ENCODE assay signal across 14 cellular contexts in the genomic region with DNA sequence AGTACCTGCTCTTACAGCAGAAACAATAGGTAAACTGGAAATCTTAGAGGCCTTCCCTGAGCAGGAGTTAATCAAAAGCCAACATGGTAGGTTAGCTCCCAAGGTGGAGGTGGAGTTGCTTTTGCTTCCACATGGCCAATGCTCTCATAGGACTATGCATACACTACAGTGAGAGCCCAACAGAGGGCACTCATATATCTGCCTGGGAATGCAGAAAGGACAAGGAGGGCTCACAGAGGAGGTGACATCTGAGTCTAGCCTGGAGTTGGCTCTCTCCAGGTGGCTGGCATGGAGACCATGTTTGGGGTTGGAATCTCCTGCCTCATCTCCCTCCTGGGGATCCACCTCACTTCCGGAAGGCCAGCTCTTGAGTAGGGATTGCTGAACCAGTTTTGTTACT. TPM values are rescaled to one million over a fixed set of nuclear protein-coding genes. Genes with fewer than 3 reads are reported as not detected.
DNase-seq lines count a peak whose midpoint lies in the region; ATAC-seq and TF ChIP-seq lines count a peak whose summit lies in the region.
"Had no signal": no experiment of that assay in that cellular context is flagged by ENCODE, and none has a peak within 500 bp of the region (broad histone marks: within the 10 kb centered on the region; RNA-seq: fewer than 3 reads in every experiment).

No MANE protein-coding gene starts in this region.

- DNase-seq in DND-41 (no peak), HCT116 (ENCODE audit: low read depth, low spot score) (peak; percentile 8), PC-3 (peak; percentile 4), kidney tubule cell (ENCODE audit: low spot score) (peak; percentile 13), coronary artery (ENCODE audit: low spot score) (no peak), NCI-H1105 (lab: John Stamatoyannopoulos, UW) (no peak)
- DNase-seq: cerebellar nuclear complex, left ventricle myocardium superior, NCI-H146, pancreas, testis had no signal

- no peak for ATAC-seq in DND-41 (ENCODE audit: insufficient read depth, low read depth)
- peak; percentile 91 for ATAC-seq in HCT116
- no peak; the same call in 1 of the 2 replicates for ATAC-seq in PC-3
- no peak for ATAC-seq in HG03095 (IDR thresholded peaks at IDR 0.05; ENCODE audit: unreplicated experiment)
- ATAC-seq: left ventricle myocardium superior, pancreas had no signal

- RAD21 ChIA-PET in HCT116 (lab: Charles Lee; ENCODE audit: low non-redundant PET in 1 of 2, low total read pairs in 2 of 2, uncharacterized antibody in 2 of 2, unreplicated experiment in 2 of 2), result no interaction called here

- CTCF ChIA-PET in HCT116 (lab: Charles Lee), result no interaction called here
- CTCF ChIA-PET in PC-3 (lab: Charles Lee), result no interaction called here

- no peaks in the 10 kb centered on the region for H3K79me2 ChIP-seq in DND-41 (ENCODE audit: insufficient read depth, low read length)
- H3K79me2 ChIP-seq in HCT116 (ENCODE audit: insufficient read depth, low read length), result no peaks in the 10 kb centered on the region
- H3K79me2 ChIP-seq in PC-3 (ENCODE audit: low read length), result no peaks in the 10 kb centered on the region

- H3K9me2 ChIP-seq in HCT116 (ENCODE audit: insufficient read depth) (no peaks in the 10 kb centered on the region), PC-3 (replicated peaks; ENCODE audit: low read length) (no peaks in the 10 kb centered on the region)

- H3K4me3 ChIP-seq in DND-41 (ENCODE audit: low read depth in 1 of 2, low read length in 2 of 2) (no peak overlapping the region), HCT116 (replicated peaks in 1 of 2; ENCODE audit: low read depth in 1 of 2, low read length in 2 of 2) (no peak overlapping the region), PC-3 (ENCODE audit: low read length) (no peak overlapping the region), coronary artery (no peak overlapping the region)
- H3K4me3 ChIP-seq: HAP-1, pancreas, testis had no signal

- POLR2A ChIA-PET in HCT116 (lab: Charles Lee), result no interaction called here
- POLR2A ChIA-PET in PC-3 (lab: Charles Lee; ENCODE audit: unreplicated experiment), result interaction anchor here (0.6 kb wide), 2 partner anchors 315 to 1051 kb away, joined by 3 to 7 read pairs; no protein-coding TSS in a partner anchor

- H3K9me3 ChIP-seq in DND-41 (ENCODE audit: insufficient read depth, low read length, severe bottlenecking) (no peaks in the 10 kb centered on the region), HCT116 (ENCODE audit: control insufficient read depth in 1 of 2, insufficient read depth in 1 of 2, low read depth in 1 of 2, low read length in 2 of 2) (peaks cover 0 to 7% of the 10 kb centered on the region in 2 experiments; a peak in 1 of 4 replicates), PC-3 (ENCODE audit: low read length) (no peaks in the 10 kb centered on the region)
- H3K9me3 ChIP-seq: pancreas, testis had no signal

- no peak overlapping the region for H2AFZ ChIP-seq in DND-41 (ENCODE audit: low read depth, low read length)
- H2AFZ ChIP-seq in HCT116 (ENCODE audit: low read depth, low read length, poor library complexity, severe bottlenecking), result no peak overlapping the region
- H2AFZ ChIP-seq in PC-3 (ENCODE audit: low read length), result no peak overlapping the region

- H3K9ac ChIP-seq in DND-41 (ENCODE audit: low read depth, low read length) (no peak overlapping the region), HCT116 (ENCODE audit: low read length) (no peak overlapping the region), PC-3 (ENCODE audit: low read length) (no peak overlapping the region)

- H3F3A ChIP-seq in PC-3 (ENCODE audit: low read length, unreplicated experiment), result no peaks in the 10 kb centered on the region

- H3K4me1 ChIP-seq in DND-41 (ENCODE audit: insufficient read depth, low read length), result no peaks in the 10 kb centered on the region
- H3K4me1 ChIP-seq in HCT116 (ENCODE audit: control insufficient read depth in 1 of 2, insufficient read depth in 2 of 2, low read length in 2 of 2), result no peaks in the 10 kb centered on the region
- no peaks in the 10 kb centered on the region for H3K4me1 ChIP-seq in PC-3 (ENCODE audit: insufficient read depth, low read length)
- H3K4me1 ChIP-seq: HAP-1, pancreas, testis had no signal

- H3K27me3 ChIP-seq in DND-41 (ENCODE audit: insufficient read depth, low read length, poor library complexity) (peaks cover 11% of the 10 kb centered on the region), HCT116 (ENCODE audit: insufficient read depth, low read length) (peaks cover 9% of the 10 kb centered on the region), PC-3 (ENCODE audit: low read length) (peaks cover 44% of the 10 kb centered on the region)
- H3K27me3 ChIP-seq: pancreas, testis had no signal

- BruUV-seq in HCT116 (replicated peaks; lab: Mats Ljungman, UMichigan) (no TSS peak), PC-3 (replicated peaks; lab: Mats Ljungman, UMichigan) (no TSS peak)

- H3K27ac ChIP-seq in DND-41 (ENCODE audit: low read length) (no peak overlapping the region), HCT116 (ENCODE audit: low read depth, low read length) (no peak overlapping the region), PC-3 (ENCODE audit: low read length) (no peak overlapping the region), coronary artery (no peak overlapping the region)
- H3K27ac ChIP-seq: pancreas, testis, VCaP had no signal

- H3K4me2 ChIP-seq in DND-41 (ENCODE audit: insufficient read depth, low read length) (no peak overlapping the region), HCT116 (ENCODE audit: low read length) (no peak overlapping the region), PC-3 (ENCODE audit: low read length) (no peak overlapping the region)

- TF ChIP-seq POLR2A in HCT116 (IDR thresholded peaks at IDR 0.05; ENCODE audit: borderline replicate concordance, extremely low read depth, insufficient read depth, insufficient read length), result no peak

- intact Hi-C loops in HCT116 (cut with micrococcal nuclease), result no loop called here
- intact Hi-C loops in PC-3 (cut with micrococcal nuclease), result no loop called here

- 0 out of 2 replicates have a peak, but pooled peaks have one; percentile 12 for TF ChIP-seq RAD21 in HCT116 (IDR thresholded peaks at IDR 0.05; ENCODE audit: low read depth)

- no peaks in the 10 kb centered on the region for H3K36me3 ChIP-seq in DND-41 (ENCODE audit: insufficient read depth, low read length)
- no peaks in the 10 kb centered on the region for H3K36me3 ChIP-seq in HCT116 (ENCODE audit: control insufficient read depth in 1 of 2, insufficient read depth in 2 of 2, low read length in 2 of 2)
- H3K36me3 ChIP-seq in PC-3 (ENCODE audit: low read depth, low read length), result no peaks in the 10 kb centered on the region
- H3K36me3 ChIP-seq: HAP-1, pancreas had no signal

- H4K20me1 ChIP-seq in DND-41 (ENCODE audit: insufficient read depth, low read length) (no peaks in the 10 kb centered on the region), HCT116 (ENCODE audit: insufficient read depth) (no peaks in the 10 kb centered on the region), PC-3 (ENCODE audit: low read length) (no peaks in the 10 kb centered on the region)

- TF ChIP-seq CTCF in DND-41 (IDR thresholded peaks at IDR 0.05; ENCODE audit: borderline replicate concordance, extremely low read depth, low read length, poor library complexity, severe bottlenecking) (peak; percentile 47), HCT116 (IDR thresholded peaks at IDR 0.05 in 2 of 3, conservative IDR thresholded peaks at IDR 0.05 in 1 of 3; ENCODE audit: borderline replicate concordance in 1 of 3, insufficient read depth in 1 of 3, low read depth in 2 of 3, low read length in 2 of 3) (peak in 2 of 3 experiments; percentile 31 to 42; a peak in 3 of 6 replicates), PC-3 (conservative IDR thresholded peaks at IDR 0.05; ENCODE audit: low read depth, low read length) (peak; percentile 31), coronary artery (IDR thresholded peaks at IDR 0.05) (no peak)

TF ChIP-seq in HCT116, 20 proteins besides CTCF, POLR2A, EP300 and RAD21:
- TF ChIP-seq, protein P1, sequence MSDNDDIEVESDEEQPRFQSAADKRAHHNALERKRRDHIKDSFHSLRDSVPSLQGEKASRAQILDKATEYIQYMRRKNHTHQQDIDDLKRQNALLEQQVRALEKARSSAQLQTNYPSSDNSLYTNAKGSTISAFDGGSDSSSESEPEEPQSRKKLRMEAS (IDR thresholded peaks at IDR 0.05), result no peak

RNA-seq across cellular contexts. Expression of a gene that starts 34.6 kb away (rescaled TPM):
- total RNA-seq in HCT116 (2021; ENCODE audit: unreplicated experiment) (not detected), PC-3 (2014; rRNA removed) (0.04 and 0.12 TPM in 2 replicates)
- polyA plus RNA-seq in HCT116 (2012), result not detected in 2 replicates

Comparison
In these comparisons a context has a peak if more than half of its experiments do, and no peak if none do; other contexts are left out.
1. DNase-seq: peak in HCT116 (single experiment), PC-3 (single experiment) and kidney tubule cell (single experiment); none in DND-41 (single experiment), coronary artery (single experiment) and NCI-H1105 (single experiment).